Comparison of ENCODE assay signal across 13 cellular contexts in the genomic region with DNA sequence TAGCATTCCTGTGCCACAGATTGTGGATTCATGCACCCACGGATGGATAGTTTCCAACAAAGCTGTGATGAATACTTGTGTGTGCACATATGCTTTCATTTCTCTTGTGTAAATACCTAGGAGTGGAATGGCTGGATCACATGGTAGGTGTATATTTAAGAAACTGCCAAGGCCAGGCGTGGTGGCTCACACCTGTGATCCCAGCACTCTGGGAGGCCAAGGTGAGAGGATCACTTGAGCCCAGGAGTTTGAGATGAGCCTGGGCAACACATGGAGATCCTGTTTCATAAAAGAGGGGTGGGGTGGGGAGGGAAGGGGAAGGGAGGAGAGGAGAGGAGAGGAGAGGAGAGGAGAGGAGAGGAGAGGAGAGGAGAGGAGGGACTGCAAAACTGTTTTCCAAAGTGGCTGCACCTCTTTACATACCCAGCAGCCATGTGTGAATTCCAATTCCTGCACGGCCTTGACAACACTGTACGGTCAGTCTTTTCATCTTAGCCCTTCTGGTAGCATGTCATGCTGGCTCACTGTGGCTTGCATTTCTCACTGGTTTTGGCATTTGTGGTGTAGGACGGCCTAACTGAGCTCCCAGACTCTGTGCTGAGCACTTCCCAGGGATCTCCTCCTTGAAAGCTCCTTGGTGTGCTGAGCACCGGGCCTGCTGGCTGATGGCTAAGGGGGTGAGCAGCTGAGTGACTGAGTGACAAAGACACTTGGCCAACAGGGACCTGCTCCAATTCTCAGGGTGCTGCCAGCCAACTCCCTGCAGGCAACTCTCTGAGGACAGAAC. TPM values are rescaled to one million over a fixed set of nuclear protein-coding genes. Genes with fewer than 3 reads are reported as not detected.
A peak's percentile ranks its signal among the peaks of the same experiment; 100 is the strongest.
DNase-seq lines count a peak whose midpoint lies in the region; ATAC-seq, FAIRE-seq and TF ChIP-seq lines count a peak whose summit lies in the region.
"Had no signal": no experiment of that assay in that cellular context is flagged by ENCODE, and none has a peak within 500 bp of the region (broad histone marks: within the 10 kb centered on the region; RNA-seq: fewer than 3 reads in every experiment).

No MANE protein-coding gene starts in this region.

- H3K36me3 Mint-ChIP-seq in natural killer cell treated with Interleukin-12 subunit alpha and Interleukin-12 subunit beta and Interleukin-15 and Interleukin-18, amount 100 ng/mL, for 72 hours = peaks cover 10% of the 10 kb centered on the region

- peaks cover 99% of the 10 kb centered on the region for H4K20me1 ChIP-seq in BLaER1

- H3K27ac Mint-ChIP-seq in natural killer cell treated with Interleukin-12 subunit alpha and Interleukin-12 subunit beta and Interleukin-15 and Interleukin-18, amount 100 ng/mL, for 72 hours = peak overlapping the region in 1 of 2 donors; percentile 37

- H3K9me3 Mint-ChIP-seq in natural killer cell treated with Interleukin-12 subunit alpha and Interleukin-12 subunit beta and Interleukin-15 and Interleukin-18, amount 100 ng/mL, for 72 hours = no peaks in the 10 kb centered on the region

- H3K4me1 ChIP-seq in BLaER1 = peaks cover 93% of the 10 kb centered on the region

- peaks cover 75% of the 10 kb centered on the region for H3K36me3 ChIP-seq in BLaER1

- TF ChIP-seq POLR2A in H54 (IDR thresholded peaks at IDR 0.05; ENCODE audit: low read depth, low read length) = no peak

- peaks cover 15% of the 10 kb centered on the region for H3K9me3 ChIP-seq in BLaER1
- H3K9me3 ChIP-seq: Caco-2 had no signal

- H3K27me3 ChIP-seq in BLaER1 = no peaks in the 10 kb centered on the region

- no peaks in the 10 kb centered on the region for H3K27me3 Mint-ChIP-seq in natural killer cell treated with Interleukin-12 subunit alpha and Interleukin-12 subunit beta and Interleukin-15 and Interleukin-18, amount 100 ng/mL, for 72 hours

- peak overlapping the region; percentile 90 for H3K27ac ChIP-seq in BLaER1

- peak overlapping the region; percentile 54 for H3K4me3 ChIP-seq in BLaER1

- peak overlapping the region; percentile 85 for H3K4me2 ChIP-seq in BLaER1

- DNase-seq in RPMI7951 (ENCODE audit: low read depth) = peak; percentile 45
- peak; percentile 73 for DNase-seq in globus pallidus (ENCODE audit: low spot score)
- DNase-seq in posterior cingulate gyrus = peak in 6 of 10 donors; percentile 33 to 91 (median 54)
- DNase-seq in NCI-H2029 (lab: John Stamatoyannopoulos, UW) = no peak
- DNase-seq in natural killer cell treated with Interleukin-12 subunit alpha and Interleukin-12 subunit beta and Interleukin-15 and Interleukin-18, amount 100 ng/mL, for 72 hours (ENCODE audit: low spot score) = no peak
- DNase-seq in H54 (ENCODE audit: insufficient read length, low spot score) = no peak
- no peak for DNase-seq in NCI-H1417 treated with DMSO at 0.1 percent for 48 hours (lab: John Stamatoyannopoulos, UW)
- DNase-seq: Caco-2, NCI-H187 treated with DMSO at 0.1 percent for 48 hours, small intestine had no signal

- no peak overlapping the region for H3K4me3 Mint-ChIP-seq in natural killer cell treated with Interleukin-12 subunit alpha and Interleukin-12 subunit beta and Interleukin-15 and Interleukin-18, amount 100 ng/mL, for 72 hours

- intact Hi-C loops in posterior cingulate gyrus (cut with DNase I) = no loop called here

- peak overlapping the region; percentile 75 for H3K9ac ChIP-seq in BLaER1

- H3K4me1 Mint-ChIP-seq in natural killer cell treated with Interleukin-12 subunit alpha and Interleukin-12 subunit beta and Interleukin-15 and Interleukin-18, amount 100 ng/mL, for 72 hours (ENCODE audit: low read depth in 2 of 2) = peaks cover 15 to 34% of the 10 kb centered on the region in 2 donors

- FAIRE-seq in H54 (lab: Jason Lieb, UNC) = no peak
- FAIRE-seq: small intestine had no signal

- no peak for ATAC-seq in natural killer cell treated with Interleukin-12 subunit alpha and Interleukin-12 subunit beta and Interleukin-15 and Interleukin-18, amount 100 ng/mL, for 72 hours
- ATAC-seq: Panc1 had no signal

RNA-seq across cellular contexts. Expression of a gene that starts 27.9 kb away (rescaled TPM):
- total RNA-seq in RPMI7951 (2014; rRNA removed; shearing (Covaris generic)) = 6.0 and 6.2 TPM in 2 replicates
- 10 to 100 TPM; 46.9 to 62.4 TPM for total RNA-seq in natural killer cell treated with Interleukin-12 subunit alpha and Interleukin-12 subunit beta and Interleukin-15 and Interleukin-18, amount 100 ng/mL, for 72 hours
- total RNA-seq: HT-29 had no signal

RNA-seq across cellular contexts. Expression of a gene that starts 46.3 kb away (rescaled TPM):
- total RNA-seq in RPMI7951 (2014; rRNA removed; shearing (Covaris generic)) = 65.4 and 65.7 TPM in 2 replicates
- total RNA-seq in natural killer cell treated with Interleukin-12 subunit alpha and Interleukin-12 subunit beta and Interleukin-15 and Interleukin-18, amount 100 ng/mL, for 72 hours = 10 to 100 TPM; 35.5 to 36.1 TPM

Comparison
In these comparisons a context has a peak if more than half of its experiments do, and no peak if none do; other contexts are left out.
1. DNase-seq: peak in RPMI7951 (single experiment), globus pallidus (single experiment) and posterior cingulate gyrus (6 of 10); none in NCI-H2029 (single experiment), natural killer cell treated with Interleukin-12 subunit alpha and Interleukin-12 subunit beta and Interleukin-15 and Interleukin-18, amount 100 ng/mL, for 72 hours (single experiment), H54 (single experiment) and NCI-H1417 treated with DMSO at 0.1 percent for 48 hours (single experiment).